ENCODE assay signal across 31 cellular contexts in genomic region chr17:79500738-79501533, GRCh38.
DNase-seq lines count a peak whose midpoint lies in the region; ATAC-seq, FAIRE-seq and TF ChIP-seq lines count a peak whose summit lies in the region.
"Had no signal": no experiment of that assay in that cellular context is flagged by ENCODE, and none has a peak within 500 bp of the region (broad histone marks: within the 10 kb centered on the region; RNA-seq: fewer than 3 reads in every experiment).

No MANE protein-coding gene starts in this region.

- H3K27ac Mint-ChIP-seq in GM23338: no peak overlapping the region
- H3K27ac Mint-ChIP-seq: activated T-cell treated with anti-CD3 and anti-CD28 coated beads, Interleukin-2, amount 50 U/mL, for 24 hours had no signal

- intact Hi-C loops in pancreas (cut with DNase I): no loop called here

- H3K9me2 ChIP-seq in GM23338 (ENCODE audit: insufficient read depth) (0 out of 2 replicates have a peak, but pooled peaks cover 7% of the 10 kb centered on the region), hepatocyte (replicated peaks; ENCODE audit: insufficient read depth) (no peaks in the 10 kb centered on the region)

- DNase-seq in GM23338 (ENCODE audit: low spot score): no peak
- peak; percentile 72 for DNase-seq in NOMO-1 treated with DMSO at 0.1 percent for 48 hours (lab: John Stamatoyannopoulos, UW; ENCODE audit: unreplicated experiment)
- peak; percentile 45 for DNase-seq in hepatocyte (ENCODE audit: low spot score)
- DNase-seq in pancreas: no peak
- no peak for DNase-seq in middle frontal gyrus (ENCODE audit: extremely low spot score, low spot score)
- DNase-seq in medulla oblongata (ENCODE audit: extremely low spot score): no peak
- DNase-seq: activated CD4-positive, alpha-beta T cell treated with anti-CD3 and anti-CD28 coated beads for 1 hour; activated CD8-positive, alpha-beta memory T cell treated with anti-CD3 and anti-CD28 coated beads for 24 hours; activated T-cell treated with anti-CD3 and anti-CD28 coated beads, Interleukin-2, amount 50 U/mL, for 24 hours; adrenal gland; brain microvascular endothelial cell; COR-L47; DND-41; effector CD8-positive, alpha-beta T cell; H9; Kasumi-1; NCI-H1105; NCI-H2029 treated with DMSO at 0.1 percent for 48 hours; NCI-H510A; NK-92 treated with Interleukin-12 subunit alpha and Interleukin-12 subunit beta, amount 100 ng/mL, for 24 hours; Peyer's patch; substantia nigra had no signal

- 59% methylated on average over 22 of the region's 22 CpGs for WGBS in hepatocyte (ENCODE audit: low lambda C conversion rate, missing lambda C conversion rate)
- WGBS in pancreas, 2 donors: 13 to 16% methylated on average over 22 of the region's 22 CpGs

- H3K36me3 Mint-ChIP-seq in GM23338 (ENCODE audit: low read depth): no peaks in the 10 kb centered on the region

- H3K9me3 ChIP-seq in hepatocyte (ENCODE audit: low read depth): no peaks in the 10 kb centered on the region
- no peaks in the 10 kb centered on the region for H3K9me3 ChIP-seq in pancreas
- H3K9me3 ChIP-seq: adrenal gland, neutrophil, Peyer's patch, prostate gland, SJSA1 had no signal

- no peak overlapping the region for H3K4me2 ChIP-seq in GM23338
- H3K4me2 ChIP-seq in hepatocyte: no peak overlapping the region

- no peaks in the 10 kb centered on the region for H4K20me1 ChIP-seq in GM23338 (replicated peaks; ENCODE audit: insufficient read depth)
- H4K20me1 ChIP-seq in hepatocyte (ENCODE audit: insufficient read depth, poor library complexity, severe bottlenecking): no peaks in the 10 kb centered on the region
- H4K20me1 ChIP-seq: BLaER1 treated with 17β-estradiol and CSF1 and Interleukin-3, amounts not matched to agents 10 nM and 100 nM had no signal

- H2AFZ ChIP-seq in GM23338 (no peak overlapping the region), hepatocyte (no peak overlapping the region)

- H3F3A ChIP-seq in GM23338 (replicated peaks; ENCODE audit: low read depth): no peaks in the 10 kb centered on the region

- no peaks in the 10 kb centered on the region for H3K27me3 ChIP-seq in GM23338 (ENCODE audit: insufficient read depth)
- H3K27me3 ChIP-seq in hepatocyte: no peaks in the 10 kb centered on the region
- H3K27me3 ChIP-seq in pancreas: peaks cover 0 to 6% (median 0%) of the 10 kb centered on the region in 4 donors
- H3K27me3 ChIP-seq: BLaER1 treated with 17β-estradiol and CSF1 and Interleukin-3, amounts not matched to agents 10 nM and 100 nM; brain microvascular endothelial cell; Peyer's patch had no signal

- H3K4me1 ChIP-seq in GM23338 (ENCODE audit: insufficient read depth) (no peaks in the 10 kb centered on the region), hepatocyte (ENCODE audit: insufficient read depth) (no peaks in the 10 kb centered on the region), pancreas (no peaks in the 10 kb centered on the region)
- H3K4me1 ChIP-seq: adrenal gland, Peyer's patch, prostate gland, SJSA1 had no signal

- H3K36me3 ChIP-seq in GM23338 (ENCODE audit: insufficient read depth) (no peaks in the 10 kb centered on the region), hepatocyte (replicated peaks; ENCODE audit: insufficient read depth, low read depth) (no peaks in the 10 kb centered on the region), pancreas (no peaks in the 10 kb centered on the region)
- H3K36me3 ChIP-seq: adrenal gland; BLaER1 treated with 17β-estradiol and CSF1 and Interleukin-3, amounts not matched to agents 10 nM and 100 nM; brain microvascular endothelial cell; neutrophil; Peyer's patch; prostate gland; SJSA1 had no signal

- TF ChIP-seq CTCF in GM23338 (conservative IDR thresholded peaks at IDR 0.05; ENCODE audit: low read depth in 2 of 2): no peak
- no peak for TF ChIP-seq CTCF in hepatocyte (IDR thresholded peaks at IDR 0.05; ENCODE audit: poor library complexity)
- TF ChIP-seq CTCF in pancreas (IDR thresholded peaks at IDR 0.05): no peak

- H3K4me3 ChIP-seq in GM23338 (no peak overlapping the region), hepatocyte (no peak overlapping the region), pancreas (no peak overlapping the region)
- H3K4me3 ChIP-seq: adrenal gland; BLaER1 treated with 17β-estradiol and CSF1 and Interleukin-3, amounts not matched to agents 10 nM and 100 nM; GM12878; Peyer's patch; prostate gland; SJSA1 had no signal

- ATAC-seq in GM23338 (peak; percentile 42), pancreas (peak in 3 of 4 donors; percentile 59 to 78 (median 72)), GM19467 (IDR thresholded peaks at IDR 0.05; ENCODE audit: unreplicated experiment) (no peak)
- ATAC-seq: esophagus mucosa, GM12878 had no signal

- peaks cover 13% of the 10 kb centered on the region for H3K27me3 Mint-ChIP-seq in GM23338 (ENCODE audit: insufficient read depth, low read depth, poor library complexity)

- no peaks in the 10 kb centered on the region; the same call in 1 of the 3 replicates for H3K9me3 Mint-ChIP-seq in GM23338
- H3K9me3 Mint-ChIP-seq: activated T-cell treated with anti-CD3 and anti-CD28 coated beads, Interleukin-2, amount 50 U/mL, for 24 hours had no signal

- no peak overlapping the region for H3K4me3 Mint-ChIP-seq in GM23338
- H3K4me3 Mint-ChIP-seq: activated T-cell treated with anti-CD3 and anti-CD28 coated beads, Interleukin-2, amount 50 U/mL, for 24 hours; H9 had no signal

- H3K79me2 ChIP-seq in GM23338 (replicated peaks; ENCODE audit: insufficient read depth) (no peaks in the 10 kb centered on the region), hepatocyte (no peaks in the 10 kb centered on the region)

- H3K4me1 Mint-ChIP-seq in GM23338: peaks cover 8% of the 10 kb centered on the region; the same call in 2 of the 3 replicates

- H3K27ac ChIP-seq in GM23338 (ENCODE audit: low read depth) (no peak overlapping the region), hepatocyte (no peak overlapping the region), pancreas (no peak overlapping the region)
- H3K27ac ChIP-seq: adrenal gland; BLaER1 treated with 17β-estradiol and CSF1 and Interleukin-3, amounts not matched to agents 10 nM and 100 nM; brain microvascular endothelial cell; neutrophil; Peyer's patch; prostate gland; SJSA1 had no signal

- no peak for FAIRE-seq in pancreas (lab: Jason Lieb, UNC)
- FAIRE-seq: frontal cortex, GM12878, urothelium cell line had no signal

TF ChIP-seq in GM23338, 12 proteins besides CTCF, POLR2A, EP300 and RAD21 (continues in another document):
- TF ChIP-seq JUNB (IDR thresholded peaks at IDR 0.05; ENCODE audit: unreplicated experiment) (no peak), ZNF114 (CRISPR knock-in tag; IDR thresholded peaks at IDR 0.05) (no peak), ZNF462 (CRISPR knock-in tag; IDR thresholded peaks at IDR 0.05) (no peak), ZNF331 (CRISPR knock-in tag; IDR thresholded peaks at IDR 0.05; ENCODE audit: low read depth) (no peak), STAT1 (IDR thresholded peaks at IDR 0.05; ENCODE audit: unreplicated experiment) (no peak)

Comparison
In these comparisons a context has a peak if more than half of its experiments do, and no peak if none do; other contexts are left out.
1. DNase-seq: peak in NOMO-1 treated with DMSO at 0.1 percent for 48 hours (single experiment) and hepatocyte (single experiment); none in GM23338 (single experiment), pancreas (0 of 6), middle frontal gyrus (single experiment) and medulla oblongata (single experiment).